In the genomic region with DNA sequence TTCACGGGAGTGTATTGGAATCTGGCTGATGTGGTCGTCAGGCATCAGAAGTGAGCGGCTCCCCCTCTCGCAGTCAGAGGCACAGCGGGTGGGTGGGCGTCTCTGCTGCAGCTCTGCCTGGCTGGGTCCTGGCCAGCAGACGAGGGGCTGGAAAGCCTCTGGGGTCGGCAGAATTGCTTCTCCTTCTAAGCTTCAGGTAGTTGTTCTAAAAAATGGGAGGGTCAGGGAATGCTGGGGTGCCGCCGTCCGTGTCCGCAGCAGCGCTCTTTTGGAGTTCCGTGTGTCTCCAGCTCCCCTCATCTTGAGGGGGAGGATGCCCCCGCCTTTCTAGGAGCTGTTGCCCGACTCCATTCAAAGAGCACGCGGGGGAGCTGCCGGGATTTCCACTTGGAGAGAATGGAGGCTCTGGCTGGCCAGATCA, we compare ENCODE assay signal across 17 cellular contexts.
DNase-seq lines count a peak whose midpoint lies in the region; ATAC-seq and TF ChIP-seq lines count a peak whose summit lies in the region.
"Had no signal": no experiment of that assay in that cellular context is flagged by ENCODE, and none has a peak within 500 bp of the region (broad histone marks: within the 10 kb centered on the region; RNA-seq: fewer than 3 reads in every experiment).

No MANE protein-coding gene starts in this region.

- no peaks in the 10 kb centered on the region for H3K9me3 Mint-ChIP-seq in endodermal cell
- H3K9me3 Mint-ChIP-seq in naive thymus-derived CD4-positive, alpha-beta T cell: no peaks in the 10 kb centered on the region
- H3K9me3 Mint-ChIP-seq: activated naive CD4-positive, alpha-beta T cell treated with anti-CD3 and anti-CD28 coated beads, Interleukin-2, amount 50 U/mL, for 24 hours had no signal

- H3K4me3 Mint-ChIP-seq in endodermal cell: no peak overlapping the region
- peak overlapping the region in 6 of 10 donors; percentile 20 to 89 (median 84) for H3K4me3 Mint-ChIP-seq in naive thymus-derived CD4-positive, alpha-beta T cell

- peak overlapping the region; percentile 96 for H3K4me2 ChIP-seq in BLaER1

- H3K4me3 ChIP-seq in BLaER1 (peak overlapping the region; percentile 20; the same call in 1 of the 2 replicates), MG63 (peak overlapping the region; percentile 50), endodermal cell (ENCODE audit: low read length) (no peak overlapping the region)
- H3K4me3 ChIP-seq in naive thymus-derived CD4-positive, alpha-beta T cell (ENCODE audit: low read length): no peak overlapping the region
- H3K4me3 ChIP-seq: gastrocnemius medialis had no signal

- H3K36me3 Mint-ChIP-seq in endodermal cell (ENCODE audit: low read depth): peaks cover 10% of the 10 kb centered on the region
- peaks cover 0 to 19% (median 0%) of the 10 kb centered on the region in 5 donors for H3K36me3 Mint-ChIP-seq in naive thymus-derived CD4-positive, alpha-beta T cell
- H3K36me3 Mint-ChIP-seq: activated naive CD4-positive, alpha-beta T cell treated with anti-CD3 and anti-CD28 coated beads, Interleukin-2, amount 50 U/mL, for 24 hours had no signal

- peak overlapping the region; percentile 62; the same call in 1 of the 2 replicates for H3K27ac ChIP-seq in BLaER1
- no peak overlapping the region for H3K27ac ChIP-seq in endodermal cell (ENCODE audit: low read depth, low read length)
- H3K27ac ChIP-seq in naive thymus-derived CD4-positive, alpha-beta T cell (ENCODE audit: low read depth, low read length): no peak overlapping the region
- H3K27ac ChIP-seq: gastrocnemius medialis had no signal

- peaks cover 97% of the 10 kb centered on the region for H4K20me1 ChIP-seq in BLaER1

- POLR2A ChIA-PET in naive thymus-derived CD4-positive, alpha-beta T cell (lab: Charles Lee): no interaction called here

- no peak for TF ChIP-seq CTCF in endodermal cell (conservative IDR thresholded peaks at IDR 0.05)

- H3K36me3 ChIP-seq in BLaER1 (peaks cover 32% of the 10 kb centered on the region), MG63 (peaks cover 7% of the 10 kb centered on the region), endodermal cell (ENCODE audit: control insufficient read depth, insufficient read depth, low read length) (peaks cover 3% of the 10 kb centered on the region)
- no peaks in the 10 kb centered on the region for H3K36me3 ChIP-seq in naive thymus-derived CD4-positive, alpha-beta T cell (ENCODE audit: control insufficient read depth in 2 of 3, insufficient read depth in 3 of 3, low read length in 3 of 3)
- H3K36me3 ChIP-seq: gastrocnemius medialis had no signal

- DNase-seq in MG63: no peak
- DNase-seq in endodermal cell: peak; percentile 75
- no peak for DNase-seq in naive thymus-derived CD4-positive, alpha-beta T cell
- DNase-seq in DMS114 treated with DMSO at 0.1 percent for 48 hours (lab: John Stamatoyannopoulos, UW; ENCODE audit: unreplicated experiment): no peak
- no peak for DNase-seq in cerebellum (ENCODE audit: low spot score)
- no peak for DNase-seq in NCI-H1417 treated with DMSO at 0.1 percent for 48 hours (lab: John Stamatoyannopoulos, UW)
- DNase-seq in NCI-H2029 treated with DMSO at 0.1 percent for 48 hours (lab: John Stamatoyannopoulos, UW): no peak
- DNase-seq: AML-193; DND-41; gastrocnemius medialis; NCI-H1105; NCI-H510A treated with DMSO at 0.1 percent for 48 hours; RPMI8226; stimulated activated naive CD4-positive, alpha-beta T cell; T1000 had no signal

- WGBS in endodermal cell (ENCODE audit: insufficient coverage in 1 of 2, insufficient read length in 1 of 2), 2 experiments: 43 to 50% methylated on average over 12 to 19 of the region's 19 CpGs

- peaks cover 85% of the 10 kb centered on the region for H3K4me1 ChIP-seq in BLaER1
- H3K4me1 ChIP-seq in endodermal cell (ENCODE audit: control insufficient read depth, insufficient read depth, low read length): peaks cover 25% of the 10 kb centered on the region
- peaks cover 11 to 37% of the 10 kb centered on the region in 2 donors for H3K4me1 ChIP-seq in naive thymus-derived CD4-positive, alpha-beta T cell (ENCODE audit: control insufficient read depth in 2 of 2, insufficient read depth in 2 of 2, low read length in 2 of 2)

- no peaks in the 10 kb centered on the region for H3K27me3 ChIP-seq in BLaER1
- no peaks in the 10 kb centered on the region for H3K27me3 ChIP-seq in MG63
- no peaks in the 10 kb centered on the region for H3K27me3 ChIP-seq in endodermal cell (ENCODE audit: control insufficient read depth, insufficient read depth, low read length, poor library complexity, severe bottlenecking)
- no peaks in the 10 kb centered on the region for H3K27me3 ChIP-seq in naive thymus-derived CD4-positive, alpha-beta T cell (ENCODE audit: control insufficient read depth in 2 of 2, insufficient read depth in 2 of 2, low read length in 2 of 2)
- H3K27me3 ChIP-seq: gastrocnemius medialis had no signal

- H3K27me3 Mint-ChIP-seq in endodermal cell (ENCODE audit: insufficient read depth): no peaks in the 10 kb centered on the region
- H3K27me3 Mint-ChIP-seq in naive thymus-derived CD4-positive, alpha-beta T cell: peaks cover 9 to 41% (median 16%) of the 10 kb centered on the region in 5 donors

- intact Hi-C loops in naive thymus-derived CD4-positive, alpha-beta T cell (cut with micrococcal nuclease): loop anchor here in 1 of 2 donors (2.0 kb wide), 1 partner anchor 25 kb away; no protein-coding TSS in a partner anchor

- H3K4me1 Mint-ChIP-seq in endodermal cell: peaks cover 31% of the 10 kb centered on the region
- H3K4me1 Mint-ChIP-seq in naive thymus-derived CD4-positive, alpha-beta T cell: peaks cover 12 to 54% (median 40%) of the 10 kb centered on the region in 7 donors

- peak overlapping the region; percentile 57 for H3K27ac Mint-ChIP-seq in endodermal cell
- peak overlapping the region in 1 of 9 donors; percentile 6 for H3K27ac Mint-ChIP-seq in naive thymus-derived CD4-positive, alpha-beta T cell
- H3K27ac Mint-ChIP-seq: activated naive CD4-positive, alpha-beta T cell treated with anti-CD3 and anti-CD28 coated beads, Interleukin-2, amount 50 U/mL, for 24 hours had no signal

- ATAC-seq in naive thymus-derived CD4-positive, alpha-beta T cell: no peak
- ATAC-seq: gastrocnemius medialis had no signal

- H3K9ac ChIP-seq in BLaER1 (peak overlapping the region; percentile 22), endodermal cell (ENCODE audit: extremely low read depth, low read length, poor library complexity, severe bottlenecking) (no peak overlapping the region)

- peaks cover 9% of the 10 kb centered on the region for H3K9me3 ChIP-seq in BLaER1
- no peaks in the 10 kb centered on the region for H3K9me3 ChIP-seq in MG63
- H3K9me3 ChIP-seq in endodermal cell (ENCODE audit: control insufficient read depth, low read length): no peaks in the 10 kb centered on the region
- H3K9me3 ChIP-seq in naive thymus-derived CD4-positive, alpha-beta T cell (ENCODE audit: control insufficient read depth in 2 of 3, low read length in 3 of 3): no peaks in the 10 kb centered on the region
- H3K9me3 ChIP-seq: gastrocnemius medialis had no signal

- CTCF ChIA-PET in naive thymus-derived CD4-positive, alpha-beta T cell (lab: Charles Lee): interaction anchor here (1.0 to 1.7 kb wide), 3 partner anchors 25 to 178 kb away, joined by 3 to 5 read pairs (median 4); no protein-coding TSS in a partner anchor

Comparison
In these comparisons a context has a peak if more than half of its experiments do, and no peak if none do; other contexts are left out.
1. H3K4me3 ChIP-seq: peak in BLaER1 (single experiment) and MG63 (single experiment); none in endodermal cell (single experiment) and naive thymus-derived CD4-positive, alpha-beta T cell (single experiment).